27 cellular contexts compared by ENCODE assay signal in the genomic region with DNA sequence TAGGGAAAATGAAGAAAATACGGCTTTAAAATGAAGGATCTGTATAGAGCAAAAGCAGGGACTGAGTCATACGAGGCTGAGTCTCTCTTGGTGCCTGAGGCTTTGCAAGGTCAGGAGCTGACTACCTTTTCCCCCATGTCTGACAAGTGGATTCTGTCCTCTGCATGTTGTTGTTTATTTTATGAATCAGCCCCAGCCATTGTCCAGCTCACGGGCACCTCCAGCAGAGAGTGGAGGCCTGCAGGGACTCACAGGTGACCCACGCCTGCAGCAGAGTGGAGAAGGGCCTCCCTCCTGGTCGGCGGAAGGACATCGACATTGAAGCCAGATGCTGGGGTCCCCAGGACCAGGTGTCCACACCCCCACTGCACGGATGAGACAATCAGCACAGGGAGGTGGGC.
A peak's percentile ranks its signal among the peaks of the same experiment; 100 is the strongest.
DNase-seq lines count a peak whose midpoint lies in the region; ATAC-seq and TF ChIP-seq lines count a peak whose summit lies in the region.
"Had no signal": no experiment of that assay in that cellular context is flagged by ENCODE, and none has a peak within 500 bp of the region (broad histone marks: within the 10 kb centered on the region; RNA-seq: fewer than 3 reads in every experiment).

No MANE protein-coding gene starts in this region.

- no peaks in the 10 kb centered on the region for H3K27me3 Mint-ChIP-seq in type B pancreatic cell
- peaks cover 8% of the 10 kb centered on the region for H3K27me3 Mint-ChIP-seq in HFFc6 (ENCODE audit: insufficient read depth)

- peak; percentile 2 for DNase-seq in activated CD4-positive, CD25-positive, alpha-beta regulatory T cell treated with anti-CD3 and anti-CD28 coated beads, Interleukin-2, amount 50 U/mL, for 72 hours
- DNase-seq in SW480 (ENCODE audit: low spot score) = peak; percentile 2
- DNase-seq in kidney epithelial cell (ENCODE audit: low read depth) = peak; percentile 12
- no peak for DNase-seq in type B pancreatic cell (ENCODE audit: extremely low spot score, unreplicated experiment)
- no peak for DNase-seq in HFFc6
- DNase-seq in NCI-H2081 (lab: John Stamatoyannopoulos, UW) = no peak
- no peak for DNase-seq in NCI-H2029 (lab: John Stamatoyannopoulos, UW)
- DNase-seq: activated CD8-positive, alpha-beta T cell treated with anti-CD3 and anti-CD28 coated beads for 36 hours; activated naive CD4-positive, alpha-beta T cell; amygdala; central memory CD4-positive, alpha-beta T cell; EL; hypothalamus; IMR-90; MM.1S; naive thymus-derived CD8-positive, alpha-beta T cell; NCI-H226; NCI-H774; stimulated activated CD4-positive, alpha-beta T cell treated with anti-CD3 and anti-CD28 coated beads, Interleukin-2, amount 100 ng/mL, for 24 hours; upper lobe of right lung had no signal

- peak overlapping the region; percentile 88 for H3K27ac Mint-ChIP-seq in type B pancreatic cell
- H3K27ac Mint-ChIP-seq in HFFc6 = no peak overlapping the region
- H3K27ac Mint-ChIP-seq: activated CD8-positive, alpha-beta T cell treated with anti-CD3 and anti-CD28 coated beads for 36 hours; B cell; stimulated activated naive CD8-positive, alpha-beta T cell treated with anti-CD3 and anti-CD28 coated beads, Interleukin-15, Interleukin-2, amounts not matched to agents 100 ng/mL and 50 ng/mL, for 24 hours; T-helper 2 cell treated with Interferon-gamma antibody and Interleukin-4, amounts not matched to agents 5 μg/mL and 100 μg/mL, for 36 hours; WTC11 had no signal

- H3K9me3 Mint-ChIP-seq in type B pancreatic cell = no peaks in the 10 kb centered on the region
- H3K9me3 Mint-ChIP-seq in HFFc6 = peaks cover 15% of the 10 kb centered on the region
- H3K9me3 Mint-ChIP-seq: activated CD8-positive, alpha-beta T cell treated with anti-CD3 and anti-CD28 coated beads for 36 hours; naive thymus-derived CD8-positive, alpha-beta T cell; stimulated activated naive CD8-positive, alpha-beta T cell treated with anti-CD3 and anti-CD28 coated beads, Interleukin-15, Interleukin-2, amounts not matched to agents 100 ng/mL and 50 ng/mL, for 24 hours; T-helper 2 cell treated with Interferon-gamma antibody and Interleukin-4, amounts not matched to agents 5 μg/mL and 100 μg/mL, for 36 hours had no signal

- H3K36me3 Mint-ChIP-seq in type B pancreatic cell = no peaks in the 10 kb centered on the region
- no peaks in the 10 kb centered on the region for H3K36me3 Mint-ChIP-seq in HFFc6 (ENCODE audit: low read depth)
- H3K36me3 Mint-ChIP-seq: naive thymus-derived CD8-positive, alpha-beta T cell had no signal

- H3K4me3 Mint-ChIP-seq in type B pancreatic cell = peak overlapping the region; percentile 67
- no peak overlapping the region for H3K4me3 Mint-ChIP-seq in HFFc6
- H3K4me3 Mint-ChIP-seq: activated CD8-positive, alpha-beta T cell treated with anti-CD3 and anti-CD28 coated beads for 36 hours; B cell; naive thymus-derived CD8-positive, alpha-beta T cell; stimulated activated naive CD8-positive, alpha-beta T cell treated with anti-CD3 and anti-CD28 coated beads, Interleukin-15, Interleukin-2, amounts not matched to agents 100 ng/mL and 50 ng/mL, for 24 hours; T-helper 2 cell treated with Interferon-gamma antibody and Interleukin-4, amounts not matched to agents 5 μg/mL and 100 μg/mL, for 36 hours; WTC11 had no signal

- TF ChIP-seq CTCF in kidney epithelial cell (IDR thresholded peaks at IDR 0.05; ENCODE audit: insufficient read depth, low read length, poor library complexity, severe bottlenecking) = no peak
- no peak for TF ChIP-seq CTCF in type B pancreatic cell (conservative IDR thresholded peaks at IDR 0.05)
- no peak for TF ChIP-seq CTCF in HFFc6 (IDR thresholded peaks at IDR 0.05)

- H3K4me1 Mint-ChIP-seq in type B pancreatic cell (ENCODE audit: unreplicated experiment) (peaks cover 43% of the 10 kb centered on the region), HFFc6 (ENCODE audit: low read depth) (no peaks in the 10 kb centered on the region)

- peaks cover 5% of the 10 kb centered on the region for H3K27me3 ChIP-seq in kidney epithelial cell (ENCODE audit: control insufficient read depth, insufficient read depth, low read length)

- H3K4me3 ChIP-seq in kidney epithelial cell (ENCODE audit: low read depth, low read length) = no peak overlapping the region
- H3K4me3 ChIP-seq: dorsolateral prefrontal cortex, PC-9, upper lobe of right lung had no signal

- H3K36me3 ChIP-seq in kidney epithelial cell (ENCODE audit: control insufficient read depth, insufficient read depth, low read length) = no peaks in the 10 kb centered on the region
- H3K36me3 ChIP-seq: upper lobe of right lung had no signal

- ATAC-seq in activated CD4-positive, CD25-positive, alpha-beta regulatory T cell treated with anti-CD3 and anti-CD28 coated beads, Interleukin-2, amount 50 U/mL, for 24 hours = no peak
- ATAC-seq: activated CD8-positive, alpha-beta T cell treated with anti-CD3 and anti-CD28 coated beads for 36 hours; naive thymus-derived CD8-positive, alpha-beta T cell; upper lobe of right lung; WTC11 had no signal

Comparison
In these comparisons a context has a peak if more than half of its experiments do, and no peak if none do; other contexts are left out.
1. DNase-seq: peak in activated CD4-positive, CD25-positive, alpha-beta regulatory T cell treated with anti-CD3 and anti-CD28 coated beads, Interleukin-2, amount 50 U/mL, for 72 hours (single experiment), SW480 (single experiment) and kidney epithelial cell (single experiment); none in type B pancreatic cell (single experiment), HFFc6 (single experiment), NCI-H2081 (0 of 2) and NCI-H2029 (single experiment).